17 cellular contexts compared by ENCODE assay signal in the genomic region with DNA sequence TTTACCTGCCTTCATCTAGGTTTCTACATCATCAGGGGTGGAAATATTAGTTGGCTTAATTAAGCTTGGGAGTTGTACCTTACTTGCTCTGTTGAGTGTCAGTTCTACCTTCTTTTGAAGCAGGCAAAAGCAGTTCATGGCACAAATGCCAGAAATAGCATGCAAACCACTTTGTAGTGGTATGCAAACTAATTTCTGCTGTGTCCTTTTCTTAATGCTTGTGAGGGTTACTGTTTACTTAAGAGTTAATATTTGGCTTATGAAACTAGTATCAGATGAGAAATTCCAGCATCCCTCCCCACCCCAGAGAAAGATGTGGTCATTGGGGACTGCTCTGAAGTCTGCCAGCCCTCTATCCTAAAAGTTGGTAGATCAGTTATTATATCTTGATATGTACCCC. TPM values are rescaled to one million over a fixed set of nuclear protein-coding genes. Genes with fewer than 3 reads are reported as not detected.
A peak's percentile ranks its signal among the peaks of the same experiment; 100 is the strongest.
DNase-seq lines count a peak whose midpoint lies in the region; ATAC-seq, FAIRE-seq and TF ChIP-seq lines count a peak whose summit lies in the region.
"Had no signal": no experiment of that assay in that cellular context is flagged by ENCODE, and none has a peak within 500 bp of the region (broad histone marks: within the 10 kb centered on the region; RNA-seq: fewer than 3 reads in every experiment).

No MANE protein-coding gene starts in this region.

- H3K36me3 ChIP-seq in SU-DHL-6 (ENCODE audit: low read length) = no peaks in the 10 kb centered on the region
- H3K36me3 ChIP-seq: left ventricle myocardium inferior, thyroid gland had no signal

- no peak overlapping the region for H3K9ac ChIP-seq in SU-DHL-6 (ENCODE audit: low read length)

- CTCF ChIA-PET in A549 (lab: Yijun Ruan, JAX) = interaction anchor here (2.1 kb wide), 1 partner anchor 140 kb away, joined by 4 read pairs; no protein-coding TSS in a partner anchor

- H2AFZ ChIP-seq in SU-DHL-6 (ENCODE audit: low read depth, low read length, severe bottlenecking) = no peak overlapping the region

- H3K4me1 ChIP-seq in A549 = peaks cover 52% of the 10 kb centered on the region

- POLR2A ChIA-PET in A549 (lab: Yijun Ruan, JAX) = no interaction called here

- H3K4me3 ChIP-seq in A549 (0 out of 3 replicates have a peak overlapping the region, but pooled peaks have one; percentile 3), SU-DHL-6 (ENCODE audit: insufficient read depth, low read length, poor library complexity, severe bottlenecking) (no peak overlapping the region)
- H3K4me3 ChIP-seq: body of pancreas, left ventricle myocardium inferior, SJSA1, thyroid gland had no signal

- H4K20me1 ChIP-seq in SU-DHL-6 (ENCODE audit: low read depth, low read length) = peaks cover 59% of the 10 kb centered on the region

- no peak for TF ChIP-seq POLR2A in A549 (IDR thresholded peaks at IDR 0.05; ENCODE audit: low read length)

- no peak for TF ChIP-seq CTCF in A549 (IDR thresholded peaks at IDR 0.05)
- TF ChIP-seq CTCF in SU-DHL-6 (IDR thresholded peaks at IDR 0.05; ENCODE audit: insufficient read depth, low read length, poor library complexity, severe bottlenecking) = no peak

- no peaks in the 10 kb centered on the region for H3K9me3 ChIP-seq in A549
- no peaks in the 10 kb centered on the region for H3K9me3 ChIP-seq in SU-DHL-6 (ENCODE audit: insufficient read depth, low read length)
- H3K9me3 ChIP-seq: body of pancreas, left ventricle myocardium inferior, SJSA1, thyroid gland had no signal

- DNase-seq in A549 (ENCODE audit: low read depth in 1 of 2, low spot score in 1 of 2) (peak; percentile 4 to 16), NCI-H1417 (lab: John Stamatoyannopoulos, UW) (no peak), NOMO-1 (lab: John Stamatoyannopoulos, UW; ENCODE audit: unreplicated experiment in 2 of 2) (no peak), NCI-H146 (lab: John Stamatoyannopoulos, UW) (no peak)
- DNase-seq in activated CD4-positive, alpha-beta T cell treated with anti-CD3 and anti-CD28 coated beads, Interleukin-2, amount 50 U/mL, for 48 hours = no peak
- DNase-seq: activated CD4-positive, CD25-positive, alpha-beta regulatory T cell treated with anti-CD3 and anti-CD28 coated beads, Interleukin-2, amount 50 U/mL, for 72 hours; body of pancreas; DMS 273 treated with DMSO at 0.1 percent for 48 hours; HCEC 1CT; head of caudate nucleus; left ventricle myocardium inferior; thyroid gland had no signal

- H3K79me2 ChIP-seq in SU-DHL-6 (ENCODE audit: insufficient read depth, low read length) = peaks cover 98% of the 10 kb centered on the region

- no peak for TF ChIP-seq RAD21 in A549 (conservative IDR thresholded peaks at IDR 0.05 in 1 of 2, IDR thresholded peaks at IDR 0.05 in 1 of 2)

- H3K9me2 ChIP-seq in SU-DHL-6 (replicated peaks; ENCODE audit: insufficient read depth, low read length) = no peaks in the 10 kb centered on the region

- ATAC-seq in A549 (peak; percentile 47 to 79; a peak in 3 of 6 replicates), GM19328 (IDR thresholded peaks at IDR 0.05; ENCODE audit: unreplicated experiment) (peak; percentile 53), HG02981 (IDR thresholded peaks at IDR 0.05; ENCODE audit: unreplicated experiment) (peak; percentile 52)
- ATAC-seq: body of pancreas had no signal

- H3K27me3 ChIP-seq in SU-DHL-6 (ENCODE audit: low read length) = no peaks in the 10 kb centered on the region
- H3K27me3 ChIP-seq: body of pancreas, SJSA1, thyroid gland had no signal

- no peak for TF ChIP-seq EP300 in A549 (IDR thresholded peaks at IDR 0.05)

- 0 out of 2 replicates have a peak, but pooled peaks cover under 1% of the 10 kb centered on the region for H3F3A ChIP-seq in SU-DHL-6 (ENCODE audit: insufficient read depth)

- peak overlapping the region; percentile 34 to 41; a peak in 2 of 6 replicates for H3K27ac ChIP-seq in A549
- H3K27ac ChIP-seq in SU-DHL-6 (ENCODE audit: low read depth, low read length) = no peak overlapping the region
- H3K27ac ChIP-seq: body of pancreas, HL-60, left ventricle myocardium inferior, SJSA1, thyroid gland had no signal

- H3K4me2 ChIP-seq in A549 = peak overlapping the region; percentile 85
- peak overlapping the region; percentile 34 for H3K4me2 ChIP-seq in SU-DHL-6 (ENCODE audit: low read depth, low read length, poor library complexity, severe bottlenecking)

- no peak for FAIRE-seq in A549 (lab: Jason Lieb, UNC)

TF ChIP-seq in A549, 52 proteins besides CTCF, POLR2A, EP300 and RAD21:
- no peak for TF ChIP-seq MAZ (IDR thresholded peaks at IDR 0.05; ENCODE audit: borderline replicate concordance, low read depth, low read length)
- TF ChIP-seq MAFK (IDR thresholded peaks at IDR 0.05; ENCODE audit: partially characterized antibody) = no peak
- TF ChIP-seq MAX (IDR thresholded peaks at IDR 0.05) = no peak
- TF ChIP-seq FOXS1 (CRISPR knock-in tag; IDR thresholded peaks at IDR 0.05) = no peak
- TF ChIP-seq SREBF2 (IDR thresholded peaks at IDR 0.05) = no peak
- no peak for TF ChIP-seq HEYL (CRISPR knock-in tag; IDR thresholded peaks at IDR 0.05)
- TF ChIP-seq RARB (CRISPR knock-in tag; IDR thresholded peaks at IDR 0.05) = no peak
- TF ChIP-seq HMGXB4 (CRISPR knock-in tag; IDR thresholded peaks at IDR 0.05; ENCODE audit: borderline replicate concordance) = no peak
- TF ChIP-seq ZSCAN20 (CRISPR knock-in tag; IDR thresholded peaks at IDR 0.05) = no peak
- no peak for TF ChIP-seq SMC3 (IDR thresholded peaks at IDR 0.05)
- TF ChIP-seq MYC (IDR thresholded peaks at IDR 0.05; ENCODE audit: borderline replicate concordance, low read length) = no peak
- no peak for TF ChIP-seq CHD2 (IDR thresholded peaks at IDR 0.05; ENCODE audit: low read length, partially characterized antibody)
- TF ChIP-seq CEBPB (IDR thresholded peaks at IDR 0.05) = no peak
- TF ChIP-seq FOSL2 (IDR thresholded peaks at IDR 0.05) = no peak
- TF ChIP-seq FOSL2 (CRISPR knock-in tag; IDR thresholded peaks at IDR 0.05) = no peak
- TF ChIP-seq, protein P1, sequence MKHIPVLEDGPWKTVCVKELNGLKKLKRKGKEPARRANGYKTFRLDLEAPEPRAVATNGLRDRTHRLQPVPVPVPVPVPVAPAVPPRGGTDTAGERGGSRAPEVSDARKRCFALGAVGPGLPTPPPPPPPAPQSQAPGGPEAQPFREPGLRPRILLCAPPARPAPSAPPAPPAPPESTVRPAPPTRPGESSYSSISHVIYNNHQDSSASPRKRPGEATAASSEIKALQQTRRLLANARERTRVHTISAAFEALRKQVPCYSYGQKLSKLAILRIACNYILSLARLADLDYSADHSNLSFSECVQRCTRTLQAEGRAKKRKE (CRISPR knock-in tag; IDR thresholded peaks at IDR 0.05; ENCODE audit: low read depth) = no peak
- no peak for TF ChIP-seq PHF8 (IDR thresholded peaks at IDR 0.05; ENCODE audit: borderline replicate concordance, low read depth)
- TF ChIP-seq JUN (IDR thresholded peaks at IDR 0.05) = no peak
TF ChIP-seq in A549: peak in this region for 0.

RNA-seq across cellular contexts. Expression of gene ATP2C1, which starts 7.1 kb away (rescaled TPM):
- polyA plus RNA-seq in A549 (2011; rRNA removed) = 69.4 and 74.3 TPM in 2 replicates
- polyA plus RNA-seq in A549 (2012; cell fraction: cytosol; rRNA removed) = 13.6 and 16.0 TPM in 2 replicates
- 10.1 and 17.9 TPM in 2 replicates for polyA plus RNA-seq in A549 (2012; cell fraction: nucleus; rRNA removed)
- polyA plus RNA-seq in A549 (2017; fragmentation: RNase III; extraction: RNeasy Plus Mini Kit Qiagen cat#74134 plus additional on column Dnase treatment) = 48.1 to 48.8 TPM (median 48.3 TPM) in 3 replicates
- 35.1 and 41.9 TPM in 2 replicates for polyA minus RNA-seq in A549 (2011; rRNA and poly(A)+ RNA removed)

Comparison
In these comparisons a context has a peak if more than half of its experiments do, and no peak if none do; other contexts are left out.
1. DNase-seq: peak in A549 (2 of 2); none in NCI-H1417 (0 of 3), activated CD4-positive, alpha-beta T cell treated with anti-CD3 and anti-CD28 coated beads, Interleukin-2, amount 50 U/mL, for 48 hours (0 of 2), NOMO-1 (0 of 2) and NCI-H146 (single experiment).
2. Peak in every context shown above with its lines, with median percentiles within 50 percentile points of each other: ATAC-seq.